Comparison of ENCODE assay signal across 10 cellular contexts in genomic region chr16:188674-189073, GRCh38. TPM values are rescaled to one million over a fixed set of nuclear protein-coding genes. Genes with fewer than 3 reads are reported as not detected.
A peak's percentile ranks its signal among the peaks of the same experiment; 100 is the strongest.
DNase-seq lines count a peak whose midpoint lies in the region; ATAC-seq and TF ChIP-seq lines count a peak whose summit lies in the region.
"Had no signal": no experiment of that assay in that cellular context is flagged by ENCODE, and none has a peak within 500 bp of the region (broad histone marks: within the 10 kb centered on the region; RNA-seq: fewer than 3 reads in every experiment).

No MANE protein-coding gene starts in this region.

- H3K4me1 ChIP-seq in mucosa of descending colon (ENCODE audit: low read depth), result no peaks in the 10 kb centered on the region

- POLR2A ChIA-PET in activated CD4-positive, alpha-beta memory T cell treated with anti-CD3 and anti-CD28 coated beads for 36 hours (lab: Charles Lee), result no interaction called here

- no peak overlapping the region for H3K4me3 Mint-ChIP-seq in IgD-negative memory B cell
- H3K4me3 Mint-ChIP-seq in activated CD4-positive, alpha-beta memory T cell treated with anti-CD3 and anti-CD28 coated beads for 36 hours, result no peak overlapping the region

- no peaks in the 10 kb centered on the region for H3K27me3 Mint-ChIP-seq in IgD-negative memory B cell
- no peaks in the 10 kb centered on the region for H3K27me3 Mint-ChIP-seq in activated CD4-positive, alpha-beta memory T cell treated with anti-CD3 and anti-CD28 coated beads for 36 hours

- H3K4me1 Mint-ChIP-seq in IgD-negative memory B cell, result no peaks in the 10 kb centered on the region
- no peaks in the 10 kb centered on the region for H3K4me1 Mint-ChIP-seq in activated CD4-positive, alpha-beta memory T cell treated with anti-CD3 and anti-CD28 coated beads for 36 hours (ENCODE audit: low read depth)

- H3K36me3 ChIP-seq in GM06990 (ENCODE audit: control insufficient read depth, insufficient read depth, low read length) (peaks cover 33% of the 10 kb centered on the region), mucosa of descending colon (ENCODE audit: low read depth) (peaks cover 15% of the 10 kb centered on the region)

- H3K27ac Mint-ChIP-seq in IgD-negative memory B cell, result peak overlapping the region; percentile 7 to 50 (median 29)
- no peak overlapping the region for H3K27ac Mint-ChIP-seq in activated CD4-positive, alpha-beta memory T cell treated with anti-CD3 and anti-CD28 coated beads for 36 hours

- H3K36me3 Mint-ChIP-seq in IgD-negative memory B cell, result peaks cover 2% of the 10 kb centered on the region
- H3K36me3 Mint-ChIP-seq in activated CD4-positive, alpha-beta memory T cell treated with anti-CD3 and anti-CD28 coated beads for 36 hours, result peaks cover 44% of the 10 kb centered on the region

- ATAC-seq in mucosa of descending colon, result peak; percentile 47
- ATAC-seq in HG02571 (IDR thresholded peaks at IDR 0.05; ENCODE audit: unreplicated experiment), result no peak

- intact Hi-C loops in activated CD4-positive, alpha-beta memory T cell treated with anti-CD3 and anti-CD28 coated beads for 36 hours (cut with micrococcal nuclease), result no loop called here
- intact Hi-C loops in mucosa of descending colon (cut with DNase I, micrococcal nuclease), result no loop called here

- no peaks in the 10 kb centered on the region for H3K9me3 Mint-ChIP-seq in IgD-negative memory B cell
- H3K9me3 Mint-ChIP-seq in activated CD4-positive, alpha-beta memory T cell treated with anti-CD3 and anti-CD28 coated beads for 36 hours, result no peaks in the 10 kb centered on the region

- no peaks in the 10 kb centered on the region for H3K9me3 ChIP-seq in mucosa of descending colon

- CTCF ChIA-PET in activated CD4-positive, alpha-beta memory T cell treated with anti-CD3 and anti-CD28 coated beads for 36 hours (lab: Charles Lee), result interaction anchor here (0.9 to 2.7 kb wide), 4 partner anchors 40 to 92 kb away, joined by 3 to 8 read pairs (median 4); no protein-coding TSS in a partner anchor

- no peak overlapping the region for H3K4me3 ChIP-seq in GM06990 (replicated peaks; ENCODE audit: low read depth, low read length)
- H3K4me3 ChIP-seq in mucosa of descending colon, result no peak overlapping the region

- DNase-seq in GM06990 (ENCODE audit: extremely low read depth, insufficient read length) (no peak), mucosa of descending colon (no peak), HK-2 (ENCODE audit: unreplicated experiment) (no peak), A172 (ENCODE audit: low spot score) (no peak)
- peak; percentile 42 for DNase-seq in activated CD4-positive, alpha-beta memory T cell treated with anti-CD3 and anti-CD28 coated beads for 36 hours
- DNase-seq: NCI-H187 treated with DMSO at 0.1 percent for 48 hours had no signal

- TF ChIP-seq CTCF in GM06990 (IDR thresholded peaks at IDR 0.05; ENCODE audit: insufficient read depth, low read length, poor library complexity, severe bottlenecking), result peak; percentile 26
- TF ChIP-seq CTCF in mucosa of descending colon (IDR thresholded peaks at IDR 0.05), result no peak

- H3K27me3 ChIP-seq in GM06990 (replicated peaks; ENCODE audit: control insufficient read depth, insufficient read depth, low read length), result no peaks in the 10 kb centered on the region

RNA-seq across cellular contexts. Expression of gene HBQ1, which starts 8.4 kb away (rescaled TPM):
- polyA plus RNA-seq in IgD-negative memory B cell, result not detected
- total RNA-seq in activated CD4-positive, alpha-beta memory T cell treated with anti-CD3 and anti-CD28 coated beads for 36 hours, result not detected
- not detected for total RNA-seq in mucosa of descending colon
- total RNA-seq in A172 (2014; rRNA removed; shearing (Covaris generic)), result not detected in 2 replicates

RNA-seq across cellular contexts. Expression of gene HBA1, which starts 12.2 kb away (rescaled TPM):
- polyA plus RNA-seq in IgD-negative memory B cell, result 12.1 TPM
- total RNA-seq in activated CD4-positive, alpha-beta memory T cell treated with anti-CD3 and anti-CD28 coated beads for 36 hours, result not detected
- 1 to 10 TPM in 2 of 3 donors, not detected in 1; 4.3 to 8.5 TPM for total RNA-seq in mucosa of descending colon
- total RNA-seq in A172 (2014; rRNA removed; shearing (Covaris generic)), result not detected in 2 replicates
- total RNA-seq: SK-MEL-5 had no signal

RNA-seq across cellular contexts. Expression of gene HBA2, which starts 16.0 kb away (rescaled TPM):
- 88.3 TPM for polyA plus RNA-seq in IgD-negative memory B cell
- not detected for total RNA-seq in activated CD4-positive, alpha-beta memory T cell treated with anti-CD3 and anti-CD28 coated beads for 36 hours
- total RNA-seq in mucosa of descending colon, result 1 to 10 TPM in 2 of 3 donors, not detected in 1; 2.9 to 3.4 TPM
- total RNA-seq in A172 (2014; rRNA removed; shearing (Covaris generic)), result not detected in 2 replicates
- total RNA-seq: SK-MEL-5 had no signal

RNA-seq across cellular contexts. Expression of gene HBM, which starts 22.9 kb away (rescaled TPM):
- not detected for polyA plus RNA-seq in IgD-negative memory B cell
- total RNA-seq in activated CD4-positive, alpha-beta memory T cell treated with anti-CD3 and anti-CD28 coated beads for 36 hours, result not detected
- not detected for total RNA-seq in mucosa of descending colon
- total RNA-seq in A172 (2014; rRNA removed; shearing (Covaris generic)), result not detected in 2 replicates
- total RNA-seq: SK-MEL-5 had no signal

RNA-seq across cellular contexts. Expression of gene HBZ, which starts 36.2 kb away (rescaled TPM):
- polyA plus RNA-seq in IgD-negative memory B cell, result not detected
- total RNA-seq in activated CD4-positive, alpha-beta memory T cell treated with anti-CD3 and anti-CD28 coated beads for 36 hours, result not detected
- under 1 TPM in 1 of 3 donors, not detected in 2; 0.41 TPM for total RNA-seq in mucosa of descending colon
- total RNA-seq in A172 (2014; rRNA removed; shearing (Covaris generic)), result not detected in 2 replicates
- total RNA-seq: posterior vena cava, SK-MEL-5 had no signal
